7 cellular contexts compared by ENCODE assay signal in the genomic region with DNA sequence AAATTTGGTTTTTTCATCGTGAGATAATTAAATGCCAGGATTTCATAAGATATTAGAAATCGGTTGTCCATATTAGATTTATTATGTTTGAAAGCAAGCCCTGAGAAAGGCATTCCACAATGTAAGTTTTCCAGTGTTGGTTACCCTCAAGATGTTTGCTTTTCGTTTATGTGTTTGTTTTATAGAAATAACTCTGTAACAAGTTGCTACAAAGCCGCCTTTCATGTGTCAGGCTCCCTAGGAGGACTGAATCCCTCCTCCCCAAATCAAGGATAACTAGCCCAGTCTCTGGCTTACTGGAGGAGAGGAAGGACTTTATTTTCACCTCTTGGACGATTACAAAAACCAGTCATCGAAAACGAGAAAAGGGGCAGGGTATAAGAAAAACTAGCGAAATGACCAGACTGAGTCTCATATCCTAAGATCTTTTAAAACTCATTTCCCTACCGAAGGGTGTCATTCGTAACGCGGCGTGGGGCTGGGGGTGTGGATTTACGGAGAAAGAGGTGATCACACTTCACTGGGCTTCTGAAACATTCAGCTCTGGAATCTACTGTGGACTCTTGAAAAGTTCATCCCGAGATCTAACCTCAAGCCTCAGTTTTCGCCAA. TPM values are rescaled to one million over a fixed set of nuclear protein-coding genes. Genes with fewer than 3 reads are reported as not detected.
A peak's percentile ranks its signal among the peaks of the same experiment; 100 is the strongest.
DNase-seq lines count a peak whose midpoint lies in the region; ATAC-seq, FAIRE-seq and TF ChIP-seq lines count a peak whose summit lies in the region.

No MANE protein-coding gene starts in this region.

- no peaks in the 10 kb centered on the region for H3K9me3 Mint-ChIP-seq in T-helper 1 cell treated with Interleukin-12 subunit alpha and Interleukin-12 subunit beta and Interleukin-4 antibody, amounts not matched to agents 30 μg/mL and 1 μg/mL, for 36 hours

- no peaks in the 10 kb centered on the region for H4K20me1 ChIP-seq in fibroblast of lung (ENCODE audit: control insufficient read depth, extremely low read depth, insufficient read depth, low read length)

- peak overlapping the region; percentile 63 for H3K27ac ChIP-seq in fibroblast of lung (ENCODE audit: insufficient read depth, low read length)
- H3K27ac ChIP-seq in psoas muscle = peak overlapping the region; percentile 94

- no peak for ATAC-seq in psoas muscle
- ATAC-seq in GM18907 (IDR thresholded peaks at IDR 0.05; ENCODE audit: unreplicated experiment) = no peak

- H3K36me3 Mint-ChIP-seq in T-helper 1 cell treated with Interleukin-12 subunit alpha and Interleukin-12 subunit beta and Interleukin-4 antibody, amounts not matched to agents 30 μg/mL and 1 μg/mL, for 36 hours (ENCODE audit: low read depth) = peaks cover 8% of the 10 kb centered on the region

- peak overlapping the region; percentile 94 for H3K27ac Mint-ChIP-seq in T-helper 1 cell treated with Interleukin-12 subunit alpha and Interleukin-12 subunit beta and Interleukin-4 antibody, amounts not matched to agents 30 μg/mL and 1 μg/mL, for 36 hours

- H3K27me3 ChIP-seq in fibroblast of lung (ENCODE audit: control insufficient read depth, insufficient read depth, low read length) = no peaks in the 10 kb centered on the region
- no peaks in the 10 kb centered on the region for H3K27me3 ChIP-seq in psoas muscle (ENCODE audit: insufficient read depth in 3 of 3, low read length in 2 of 3)

- peaks cover 41% of the 10 kb centered on the region for H3K79me2 ChIP-seq in fibroblast of lung (ENCODE audit: control insufficient read depth, insufficient read depth, low read length)

- no peaks in the 10 kb centered on the region for H3K4me1 ChIP-seq in fibroblast of lung (ENCODE audit: control insufficient read depth, extremely low read depth, insufficient read depth, low read length)
- peaks cover 32% of the 10 kb centered on the region for H3K4me1 ChIP-seq in psoas muscle

- H3K9me3 ChIP-seq in fibroblast of lung (ENCODE audit: control insufficient read depth, insufficient read depth, low read depth, low read length) (no peaks in the 10 kb centered on the region), psoas muscle (no peaks in the 10 kb centered on the region)

- no peaks in the 10 kb centered on the region for H3K27me3 Mint-ChIP-seq in T-helper 1 cell treated with Interleukin-12 subunit alpha and Interleukin-12 subunit beta and Interleukin-4 antibody, amounts not matched to agents 30 μg/mL and 1 μg/mL, for 36 hours (ENCODE audit: low read depth)

- peak overlapping the region; percentile 61 for H3K4me2 ChIP-seq in fibroblast of lung (ENCODE audit: extremely low read depth, insufficient read depth, low read length)

- 1 to 3% (median 2%) methylated on average over 16 of the region's 16 CpGs for WGBS in psoas muscle, 3 donors

- peak overlapping the region; percentile 76 for H3K4me3 ChIP-seq in HFF-Myc (replicated peaks; ENCODE audit: low read depth, low read length)
- peak overlapping the region; percentile 85 to 97 (median 91) for H3K4me3 ChIP-seq in fibroblast of lung (replicated peaks in 1 of 4; ENCODE audit: control extremely low read depth in 1 of 4, insufficient read depth in 1 of 4, low read depth in 3 of 4, low read length in 4 of 4)
- H3K4me3 ChIP-seq in psoas muscle = peak overlapping the region; percentile 94

- TF ChIP-seq CTCF in HFF-Myc (IDR thresholded peaks at IDR 0.05; ENCODE audit: low read depth, low read length, missing control alignments) (no peak), fibroblast of lung (conservative IDR thresholded peaks at IDR 0.05 in 1 of 2, IDR thresholded peaks at IDR 0.05 in 1 of 2; ENCODE audit: low read depth in 1 of 2, low read length in 2 of 2) (no peak), psoas muscle (IDR thresholded peaks at IDR 0.05) (no peak)

- peak; percentile 18 for FAIRE-seq in GM18507 (lab: Jason Lieb, UNC)

- H3K36me3 ChIP-seq in fibroblast of lung (ENCODE audit: control insufficient read depth, insufficient read depth, low read length) (no peaks in the 10 kb centered on the region), psoas muscle (ENCODE audit: insufficient read depth in 1 of 2, low read depth in 1 of 2) (peaks cover 0 to 6% of the 10 kb centered on the region in 2 donors)

- peaks cover 22% of the 10 kb centered on the region for H3K4me1 Mint-ChIP-seq in T-helper 1 cell treated with Interleukin-12 subunit alpha and Interleukin-12 subunit beta and Interleukin-4 antibody, amounts not matched to agents 30 μg/mL and 1 μg/mL, for 36 hours (ENCODE audit: low read depth)

- intact Hi-C loops in psoas muscle (cut with DNase I) = loop anchor here in 1 of 2 donors (5.0 kb wide), 1 partner anchor 166 kb away; no protein-coding TSS in a partner anchor

- H3K4me3 Mint-ChIP-seq in T-helper 1 cell treated with Interleukin-12 subunit alpha and Interleukin-12 subunit beta and Interleukin-4 antibody, amounts not matched to agents 30 μg/mL and 1 μg/mL, for 36 hours = peak overlapping the region; percentile 99

- DNase-seq in GM18507 (ENCODE audit: extremely low spot score, insufficient read length, low read depth) (no peak), HFF-Myc (ENCODE audit: extremely low read depth, low read depth) (no peak), fibroblast of lung (ENCODE audit: low read depth in 2 of 2) (no peak), psoas muscle (no peak), mesenteric fat pad (ENCODE audit: low spot score) (no peak)

- H2AFZ ChIP-seq in fibroblast of lung (ENCODE audit: low read length) = peak overlapping the region; percentile 98

- peak overlapping the region; percentile 39 for H3K9ac ChIP-seq in fibroblast of lung (ENCODE audit: insufficient read depth, low read length)

RNA-seq across cellular contexts. Expression of a gene that starts 1.0 kb away (rescaled TPM):
- 25.2 and 28.1 TPM in 2 replicates for total RNA-seq in fibroblast of lung
- polyA plus RNA-seq in fibroblast of lung = 15.6 and 20.4 TPM in 2 replicates
- polyA plus RNA-seq in fibroblast of lung (2012) = 10.9 and 12.4 TPM in 2 replicates
- 21.5 and 33.3 TPM in 2 replicates for polyA minus RNA-seq in fibroblast of lung (ENCODE audit: low replicate concordance)
- 10 to 100 TPM; 20.9 to 29.2 (median 22.5) TPM for total RNA-seq in psoas muscle
- polyA plus RNA-seq in psoas muscle = 10 to 100 TPM; 11.3 to 23.5 (median 13.8) TPM
- 14.4 TPM for total RNA-seq in mesenteric fat pad

RNA-seq across cellular contexts. Expression of a gene that starts 1.6 kb away (rescaled TPM):
- total RNA-seq in fibroblast of lung (7.7 and 9.2 TPM in 2 replicates), psoas muscle (1 to 10 TPM; 1.8 to 5.1 (median 3.8) TPM), mesenteric fat pad (2.8 TPM)
- polyA plus RNA-seq in fibroblast of lung (5.5 and 6.0 TPM in 2 replicates), psoas muscle (1 to 10 TPM; 1.4 to 2.9 (median 1.6) TPM)
- 3.6 and 4.4 TPM in 2 replicates for polyA plus RNA-seq in fibroblast of lung (2012)
- 0.59 and 2.4 TPM in 2 replicates for polyA minus RNA-seq in fibroblast of lung (ENCODE audit: low replicate concordance)

RNA-seq across cellular contexts. Expression of a gene that starts 49.2 kb away (rescaled TPM):
- 16.4 and 21.0 TPM in 2 replicates for total RNA-seq in fibroblast of lung
- polyA plus RNA-seq in fibroblast of lung = 7.7 and 7.9 TPM in 2 replicates
- 5.7 and 6.1 TPM in 2 replicates for polyA plus RNA-seq in fibroblast of lung (2012)
- 1.3 and 1.5 TPM in 2 replicates for polyA minus RNA-seq in fibroblast of lung (ENCODE audit: low replicate concordance)
- 1 to 10 TPM; 2.3 to 5.0 (median 2.9) TPM for total RNA-seq in psoas muscle
- 1 to 10 TPM; 1.6 to 2.3 (median 1.6) TPM for polyA plus RNA-seq in psoas muscle
- 9.0 TPM for total RNA-seq in mesenteric fat pad
